ENCODE assay signal across 18 cellular contexts in genomic region chr1:233215135-233215722, GRCh38.
A peak's percentile ranks its signal among the peaks of the same experiment; 100 is the strongest.
DNase-seq lines count a peak whose midpoint lies in the region; ATAC-seq and TF ChIP-seq lines count a peak whose summit lies in the region.
"Had no signal": no experiment of that assay in that cellular context is flagged by ENCODE, and none has a peak within 500 bp of the region (broad histone marks: within the 10 kb centered on the region; RNA-seq: fewer than 3 reads in every experiment).

No MANE protein-coding gene starts in this region.

- no peaks in the 10 kb centered on the region for H3K9me2 ChIP-seq in neural cell (ENCODE audit: insufficient read depth, low read length)

- ATAC-seq in HG03565 (IDR thresholded peaks at IDR 0.05; ENCODE audit: unreplicated experiment), result no peak
- ATAC-seq: GM12878 had no signal

- no peaks in the 10 kb centered on the region for H3K27me3 ChIP-seq in neural cell (ENCODE audit: insufficient read depth, low read depth, low read length)
- no peaks in the 10 kb centered on the region for H3K27me3 ChIP-seq in transverse colon
- no peaks in the 10 kb centered on the region for H3K27me3 ChIP-seq in adrenal gland
- H3K27me3 ChIP-seq: BLaER1 had no signal

- H3K4me1 ChIP-seq in transverse colon (no peaks in the 10 kb centered on the region), adrenal gland (replicated peaks in 1 of 2) (no peaks in the 10 kb centered on the region)
- H3K4me1 ChIP-seq: BLaER1 had no signal

- H4K20me1 ChIP-seq in neural cell (ENCODE audit: insufficient read depth), result no peaks in the 10 kb centered on the region
- H4K20me1 ChIP-seq: BLaER1 had no signal

- H3K27ac ChIP-seq in neural cell (ENCODE audit: low read length) (peak overlapping the region; percentile 49), transverse colon (no peak overlapping the region), adrenal gland (no peak overlapping the region)
- H3K27ac ChIP-seq: BLaER1, HL-60 had no signal

- H3K36me3 Mint-ChIP-seq in activated naive CD4-positive, alpha-beta T cell treated with anti-CD3 and anti-CD28 coated beads, Interleukin-2, amount 50 U/mL, for 24 hours, result peaks cover 15% of the 10 kb centered on the region

- H3K27me3 Mint-ChIP-seq in activated naive CD4-positive, alpha-beta T cell treated with anti-CD3 and anti-CD28 coated beads, Interleukin-2, amount 50 U/mL, for 24 hours, result no peaks in the 10 kb centered on the region
- H3K27me3 Mint-ChIP-seq: CD4-positive, alpha-beta memory T cell had no signal

- TF ChIP-seq POLR2A in transverse colon (IDR thresholded peaks at IDR 0.05), result no peak
- TF ChIP-seq POLR2A in adrenal gland (IDR thresholded peaks at IDR 0.05), result no peak

- in situ Hi-C loops in transverse colon (cut with MboI; ENCODE audit: low pct_ligation_motif_present in 1 of 4, low pct_unique_long_range_greater_than_20kb in 1 of 4, low sequenced_read_pairs in 3 of 4), result no loop called here

- no peak for DNase-seq in activated naive CD4-positive, alpha-beta T cell treated with Interleukin-2 at 50 U/mL for 16 hours
- DNase-seq in NCI-H69 (lab: John Stamatoyannopoulos, UW) (peak; percentile 38), transverse colon (no peak), adrenal gland (no peak)
- DNase-seq: 8988T; CD4-positive, alpha-beta memory T cell; DMS 273 treated with DMSO at 0.1 percent for 48 hours; DMS53; DND-41; EL had no signal

- H3F3A ChIP-seq in neural cell (ENCODE audit: insufficient read depth, low read length, poor library complexity, severe bottlenecking), result no peaks in the 10 kb centered on the region

- H3K4me2 ChIP-seq in neural cell (ENCODE audit: low read length), result no peak overlapping the region
- H3K4me2 ChIP-seq: BLaER1 had no signal

- H2AFZ ChIP-seq in neural cell (ENCODE audit: low read depth, low read length), result no peak overlapping the region

- peak overlapping the region; percentile 8 for H3K4me3 ChIP-seq in neural cell (ENCODE audit: low read length)
- no peak overlapping the region for H3K4me3 ChIP-seq in transverse colon
- no peak overlapping the region for H3K4me3 ChIP-seq in adrenal gland
- H3K4me3 ChIP-seq: BLaER1, GM12878, HAP-1 had no signal

- H3K9ac ChIP-seq in neural cell (ENCODE audit: low read length), result no peak overlapping the region
- H3K9ac ChIP-seq: BLaER1 had no signal

- H3K27ac Mint-ChIP-seq in activated naive CD4-positive, alpha-beta T cell treated with anti-CD3 and anti-CD28 coated beads, Interleukin-2, amount 50 U/mL, for 24 hours, result peak overlapping the region; percentile 53
- H3K27ac Mint-ChIP-seq: CD14-positive monocyte had no signal

- H3K4me1 Mint-ChIP-seq in activated naive CD4-positive, alpha-beta T cell treated with anti-CD3 and anti-CD28 coated beads, Interleukin-2, amount 50 U/mL, for 24 hours, result no peaks in the 10 kb centered on the region
- H3K4me1 Mint-ChIP-seq: CD14-positive monocyte had no signal

- no peak overlapping the region for H3K4me3 Mint-ChIP-seq in activated naive CD4-positive, alpha-beta T cell treated with anti-CD3 and anti-CD28 coated beads, Interleukin-2, amount 50 U/mL, for 24 hours
- H3K4me3 Mint-ChIP-seq: CD14-positive monocyte; CD4-positive, alpha-beta memory T cell had no signal

- 65 to 82% methylated on average over 2 to 3 of the region's 3 CpGs for WGBS in transverse colon (ENCODE audit: low coverage in 1 of 2), 2 donors
- 81 to 88% (median 87%) methylated on average over 3 of the region's 3 CpGs for whole genome bisulfite sequencing in adrenal gland, 4 donors

- no peak for TF ChIP-seq RAD21 in neural cell (conservative IDR thresholded peaks at IDR 0.05)

- H3K9me3 ChIP-seq in neural cell (ENCODE audit: low read length), result no peaks in the 10 kb centered on the region
- no peaks in the 10 kb centered on the region for H3K9me3 ChIP-seq in transverse colon
- no peaks in the 10 kb centered on the region for H3K9me3 ChIP-seq in adrenal gland (replicated peaks in 1 of 3)
- H3K9me3 ChIP-seq: BLaER1, HAP-1 had no signal

- TF ChIP-seq CTCF in neural cell (IDR thresholded peaks at IDR 0.05; ENCODE audit: poor library complexity, severe bottlenecking) (no peak), transverse colon (IDR thresholded peaks at IDR 0.05) (no peak), adrenal gland (IDR thresholded peaks at IDR 0.05) (no peak)

- TF ChIP-seq EP300 in neural cell (conservative IDR thresholded peaks at IDR 0.05; ENCODE audit: poor library complexity, severe bottlenecking), result peak; percentile 21
- no peak for TF ChIP-seq EP300 in transverse colon (IDR thresholded peaks at IDR 0.05; ENCODE audit: low read depth)

- H3K79me2 ChIP-seq in neural cell (replicated peaks; ENCODE audit: insufficient read depth, low read length), result no peaks in the 10 kb centered on the region

- no peaks in the 10 kb centered on the region for H3K9me3 Mint-ChIP-seq in activated naive CD4-positive, alpha-beta T cell treated with anti-CD3 and anti-CD28 coated beads, Interleukin-2, amount 50 U/mL, for 24 hours

- intact Hi-C loops in transverse colon (cut with DNase I; ENCODE audit: low total_unique reads) (no loop called here), adrenal gland (cut with DNase I) (no loop called here)

- peaks cover 7% of the 10 kb centered on the region for H3K36me3 ChIP-seq in neural cell (ENCODE audit: insufficient read depth, low read length)
- H3K36me3 ChIP-seq in transverse colon, result no peaks in the 10 kb centered on the region
- H3K36me3 ChIP-seq in adrenal gland (replicated peaks in 1 of 2), result no peaks in the 10 kb centered on the region
- H3K36me3 ChIP-seq: BLaER1, HAP-1 had no signal

TF ChIP-seq in neural cell, 6 proteins besides CTCF, POLR2A, EP300 and RAD21:
- TF ChIP-seq EZH2 (IDR thresholded peaks at IDR 0.05; ENCODE audit: borderline replicate concordance, insufficient read depth, low read length, poor library complexity, severe bottlenecking) (no peak), REST (IDR thresholded peaks at IDR 0.05; ENCODE audit: borderline replicate concordance) (no peak), MXI1 (conservative IDR thresholded peaks at IDR 0.05; ENCODE audit: poor library complexity, severe bottlenecking) (no peak), TAF1 (IDR thresholded peaks at IDR 0.05; ENCODE audit: low read depth) (no peak)
TF ChIP-seq in neural cell: peak in this region for 0.
